In genomic region chr5:138654281-138654867, GRCh38 we compare ENCODE assay signal across 8 cellular contexts.
DNase-seq lines count a peak whose midpoint lies in the region; ATAC-seq, FAIRE-seq and TF ChIP-seq lines count a peak whose summit lies in the region.
"Had no signal": no experiment of that assay in that cellular context is flagged by ENCODE, and none has a peak within 500 bp of the region (broad histone marks: within the 10 kb centered on the region; RNA-seq: fewer than 3 reads in every experiment).

No MANE protein-coding gene starts in this region.

- H2BK5ac ChIP-seq in H1 (ENCODE audit: low read depth, low read length) = peak overlapping the region; percentile 66; the same call in 1 of the 2 replicates

- no peaks in the 10 kb centered on the region for H3K23me2 ChIP-seq in H1 (ENCODE audit: low read depth, low read length)

- no peak for FAIRE-seq in H1 (lab: Jason Lieb, UNC)
- FAIRE-seq: colon had no signal

- TF ChIP-seq POLR2A in H1 (IDR thresholded peaks at IDR 0.05; ENCODE audit: control extremely low read depth in 1 of 2, low read depth in 2 of 2, low read length in 2 of 2) (no peak), gastroesophageal sphincter (IDR thresholded peaks at IDR 0.05) (no peak)

- H2BK12ac ChIP-seq in H1 (ENCODE audit: low read depth, low read length) = 0 out of 2 replicates have a peak overlapping the region, but pooled peaks have one; percentile 50

- H3K9me3 ChIP-seq in H1 (ENCODE audit: insufficient read depth in 2 of 2, low read depth in 1 of 2, low read length in 1 of 2) (no peaks in the 10 kb centered on the region), gastroesophageal sphincter (no peaks in the 10 kb centered on the region)

- intact Hi-C loops in activated CD4-positive, alpha-beta T cell treated with anti-CD3 and anti-CD28 coated beads, Interleukin-2, amount 10 ng/mL, durations not matched to agents 24 days and 14 days (cut with micrococcal nuclease) = loop anchor here (1.0 to 5.0 kb wide), 7 partner anchors 51 to 738 kb away; partner anchors contain the start of genes CTNNA1 and HSPA9

- H3K27me3 ChIP-seq in H1 (replicated peaks in 1 of 4; ENCODE audit: control insufficient read depth in 3 of 4, extremely low read depth in 1 of 4, insufficient read depth in 3 of 4, low read length in 3 of 4) (no peaks in the 10 kb centered on the region), gastroesophageal sphincter (no peaks in the 10 kb centered on the region)

- no peak overlapping the region for H2BK120ac ChIP-seq in H1 (replicated peaks; ENCODE audit: low read depth, low read length)

- H3K4me3 Mint-ChIP-seq in activated CD4-positive, alpha-beta T cell treated with anti-CD3 and anti-CD28 coated beads, Interleukin-2, amount 10 ng/mL, durations not matched to agents 24 days and 14 days = peak overlapping the region; percentile 42

- H3K4me1 ChIP-seq in H1 (replicated peaks in 1 of 4; ENCODE audit: control insufficient read depth in 3 of 4, insufficient read depth in 4 of 4, low read length in 3 of 4) (peaks cover 0 to 11% (median 7%) of the 10 kb centered on the region in 4 experiments; a peak in 6 of 7 replicates), gastroesophageal sphincter (peaks cover 0 to 5% (median 0%) of the 10 kb centered on the region in 3 donors)

- no peak overlapping the region for H4K5ac ChIP-seq in H1 (ENCODE audit: insufficient read length, low read depth, low read length)

- CTCF ChIA-PET in H1 (lab: Charles Lee; ENCODE audit: partially characterized antibody) = interaction anchor here (0.7 to 19.6 kb wide), 13 partner anchors 9 to 291 kb away, joined by 3 to 192 read pairs (median 4); no protein-coding TSS in a partner anchor

- H3K27ac ChIP-seq in H1 (ENCODE audit: low read depth, low read length) (no peak overlapping the region), gastroesophageal sphincter (no peak overlapping the region)

- no peak overlapping the region for H3K23ac ChIP-seq in H1 (ENCODE audit: insufficient read length)

- no peak overlapping the region for H3K4me2 ChIP-seq in H1 (ENCODE audit: insufficient read depth in 1 of 2, low read depth in 2 of 2, low read length in 2 of 2)

- H3K9ac ChIP-seq in H1 (replicated peaks in 1 of 4; ENCODE audit: extremely low read depth in 1 of 4, low read depth in 3 of 4, low read length in 3 of 4) = no peak overlapping the region

- H2AK5ac ChIP-seq in H1 (ENCODE audit: low read depth, low read length) = no peak overlapping the region

- TF ChIP-seq EP300 in H1 (IDR thresholded peaks at IDR 0.05; ENCODE audit: borderline replicate concordance in 1 of 2, low read depth in 2 of 2, low read length in 2 of 2) (no peak), gastroesophageal sphincter (IDR thresholded peaks at IDR 0.05) (no peak)

- DNase-seq in activated CD4-positive, alpha-beta T cell treated with anti-CD3 and anti-CD28 coated beads, Interleukin-2, amount 10 ng/mL, durations not matched to agents 24 days and 14 days = peak; percentile 87
- DNase-seq in H1 (ENCODE audit: low read depth in 1 of 2, low spot score in 2 of 2) = no peak
- DNase-seq in stimulated activated CD8-positive, alpha-beta memory T cell treated with anti-CD3 and anti-CD28 coated beads, Interleukin-12 subunit alpha, Interleukin-12 subunit beta, amount 100 ng/mL, for 24 hours (ENCODE audit: extremely low read depth) = peak; percentile 53

- H4K8ac ChIP-seq in H1 (ENCODE audit: extremely low read depth, insufficient read depth, low read length) = no peak overlapping the region; the same call in 1 of the 2 replicates

- TF ChIP-seq RAD21 in H1 (IDR thresholded peaks at IDR 0.05 in 1 of 2, conservative IDR thresholded peaks at IDR 0.05 in 1 of 2; ENCODE audit: low read depth in 2 of 2, low read length in 2 of 2) = no peak

- POLR2A ChIA-PET in H1 (lab: Charles Lee; ENCODE audit: partially characterized antibody) = no interaction called here

- no peaks in the 10 kb centered on the region for H3K79me1 ChIP-seq in H1 (ENCODE audit: low read depth, low read length)

- H3K36me3 Mint-ChIP-seq in activated CD4-positive, alpha-beta T cell treated with anti-CD3 and anti-CD28 coated beads, Interleukin-2, amount 10 ng/mL, durations not matched to agents 24 days and 14 days (ENCODE audit: low read depth) = peaks cover 4% of the 10 kb centered on the region

- H3K27ac Mint-ChIP-seq in activated CD4-positive, alpha-beta T cell treated with anti-CD3 and anti-CD28 coated beads, Interleukin-2, amount 10 ng/mL, durations not matched to agents 24 days and 14 days = peak overlapping the region; percentile 83

- H3K18ac ChIP-seq in H1 (ENCODE audit: extremely low read depth, low read length) = peak overlapping the region; percentile 48; the same call in 1 of the 2 replicates

- no peaks in the 10 kb centered on the region for H3K36me3 ChIP-seq in H1 (ENCODE audit: control insufficient read depth in 2 of 4, insufficient read depth in 4 of 4, low read length in 3 of 4)
- no peaks in the 10 kb centered on the region for H3K36me3 ChIP-seq in gastroesophageal sphincter

- H3K4me1 Mint-ChIP-seq in activated CD4-positive, alpha-beta T cell treated with anti-CD3 and anti-CD28 coated beads, Interleukin-2, amount 10 ng/mL, durations not matched to agents 24 days and 14 days = peaks cover 14% of the 10 kb centered on the region

- H3K27me3 Mint-ChIP-seq in activated CD4-positive, alpha-beta T cell treated with anti-CD3 and anti-CD28 coated beads, Interleukin-2, amount 10 ng/mL, durations not matched to agents 24 days and 14 days = peaks cover 86% of the 10 kb centered on the region

- peak; percentile 66 for ATAC-seq in GM19438 (IDR thresholded peaks at IDR 0.05; ENCODE audit: low read depth, unreplicated experiment)
- peak; percentile 62 for ATAC-seq in HG03521 (IDR thresholded peaks at IDR 0.05; ENCODE audit: unreplicated experiment)
- no peak for ATAC-seq in HG03439 (IDR thresholded peaks at IDR 0.05; ENCODE audit: unreplicated experiment)
- ATAC-seq in gastroesophageal sphincter = no peak

- H4K20me1 ChIP-seq in H1 (replicated peaks in 1 of 2; ENCODE audit: control insufficient read depth in 1 of 2, insufficient read depth in 2 of 2, low read length in 2 of 2) = no peaks in the 10 kb centered on the region

- H4K91ac ChIP-seq in H1 (replicated peaks; ENCODE audit: insufficient read length, low read length) = peak overlapping the region; percentile 27

- no peak overlapping the region for H3K4me3 ChIP-seq in H1 (ENCODE audit: extremely low read depth in 1 of 4, insufficient read depth in 2 of 4, low read depth in 3 of 4, low read length in 4 of 4)
- no peak overlapping the region for H3K4me3 ChIP-seq in gastroesophageal sphincter

- H3K9me3 Mint-ChIP-seq in activated CD4-positive, alpha-beta T cell treated with anti-CD3 and anti-CD28 coated beads, Interleukin-2, amount 10 ng/mL, durations not matched to agents 24 days and 14 days = no peaks in the 10 kb centered on the region

- no peak for TF ChIP-seq CTCF in H1 (IDR thresholded peaks at IDR 0.05; ENCODE audit: control extremely low read depth in 1 of 3, insufficient read depth in 1 of 3, low read depth in 1 of 3, low read length in 3 of 3)
- no peak for TF ChIP-seq CTCF in gastroesophageal sphincter (IDR thresholded peaks at IDR 0.05)

- no peak overlapping the region for H3K4ac ChIP-seq in H1 (replicated peaks; ENCODE audit: insufficient read length, low read depth, low read length)

- H2BK20ac ChIP-seq in H1 (ENCODE audit: low read length) = peak overlapping the region; percentile 41; the same call in 1 of the 2 replicates

- H2BK15ac ChIP-seq in H1 (ENCODE audit: low read length) = peak overlapping the region; percentile 61; the same call in 1 of the 2 replicates

- no peak overlapping the region for H3K56ac ChIP-seq in H1 (replicated peaks; ENCODE audit: insufficient read length, low read depth, low read length)

- H3K14ac ChIP-seq in H1 (ENCODE audit: insufficient read length) = no peak overlapping the region

- H2AFZ ChIP-seq in H1 (ENCODE audit: low read length) = no peak overlapping the region

- WGBS in H1 (ENCODE audit: extremely low coverage in 1 of 2, insufficient coverage in 1 of 2, insufficient read length in 1 of 2, insufficient replicate concordance in 2 of 2, low coverage in 1 of 2, low lambda C conversion rate in 2 of 2, missing lambda C conversion rate in 1 of 2), 2 experiments = 85% methylated on average over 8 of the region's 8 CpGs; no CpG with 5 or more reads in 1 of the 2 experiments
- 66 to 75% methylated on average over 3 to 7 of the region's 8 CpGs for WGBS in gastroesophageal sphincter (ENCODE audit: low coverage in 1 of 2), 2 donors

- H3K79me2 ChIP-seq in H1 (ENCODE audit: control insufficient read depth in 1 of 2, insufficient read depth in 2 of 2, low read length in 2 of 2) = no peaks in the 10 kb centered on the region

TF ChIP-seq in H1, 55 proteins besides CTCF, POLR2A, EP300 and RAD21:
- TF ChIP-seq SIRT6 (IDR thresholded peaks at IDR 0.05; ENCODE audit: low read length) (no peak), MAFK (IDR thresholded peaks at IDR 0.05; ENCODE audit: low read depth, low read length) (no peak), BCL11A (IDR thresholded peaks at IDR 0.05; ENCODE audit: low read depth in 2 of 2, low read length in 2 of 2) (no peak), SIN3A (conservative IDR thresholded peaks at IDR 0.05 in 1 of 2, IDR thresholded peaks at IDR 0.05 in 1 of 2; ENCODE audit: low read depth in 1 of 2, low read length in 2 of 2) (no peak), SAP30 (IDR thresholded peaks at IDR 0.05; ENCODE audit: insufficient read depth, insufficient replicate concordance, low read length) (no peak), ATF3 (IDR thresholded peaks at IDR 0.05; ENCODE audit: insufficient read depth, low read depth, low read length) (no peak), EZH2 (IDR thresholded peaks at IDR 0.05; ENCODE audit: low read depth, low read length, severe bottlenecking) (no peak), SUZ12 (IDR thresholded peaks at IDR 0.05; ENCODE audit: low read length) (no peak), SP2 (IDR thresholded peaks at IDR 0.05; ENCODE audit: low read length) (no peak), TAF1 (IDR thresholded peaks at IDR 0.05; ENCODE audit: low read depth, low read length) (no peak)

Comparison
In these comparisons a context has a peak if more than half of its experiments do, and no peak if none do; other contexts are left out.
1. ATAC-seq: peak in GM19438 (single experiment) and HG03521 (single experiment); none in HG03439 (single experiment) and gastroesophageal sphincter (single experiment).
2. DNase-seq: peak in activated CD4-positive, alpha-beta T cell treated with anti-CD3 and anti-CD28 coated beads, Interleukin-2, amount 10 ng/mL, durations not matched to agents 24 days and 14 days (single experiment) and stimulated activated CD8-positive, alpha-beta memory T cell treated with anti-CD3 and anti-CD28 coated beads, Interleukin-12 subunit alpha, Interleukin-12 subunit beta, amount 100 ng/mL, for 24 hours (single experiment); none in H1 (0 of 2).